In the genomic region with DNA sequence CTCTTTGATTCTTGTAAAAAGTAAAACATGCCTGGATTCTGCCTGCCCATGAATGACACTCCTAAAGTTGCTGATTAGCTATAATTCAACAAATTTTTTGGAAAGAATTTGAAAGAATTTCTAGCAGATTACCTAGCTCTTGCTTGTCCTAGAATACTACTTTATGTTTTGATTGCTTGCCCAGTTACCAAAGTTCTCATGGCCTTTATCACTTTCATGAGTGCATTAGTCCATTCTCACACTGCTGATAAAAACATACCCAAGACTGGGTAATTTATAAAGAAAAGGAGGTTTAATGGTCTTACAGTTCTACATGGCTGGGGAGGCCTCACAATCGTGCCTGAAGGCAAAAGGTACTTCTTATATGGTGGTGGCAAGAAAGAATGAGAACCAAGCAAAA, we compare ENCODE assay signal across 8 cellular contexts.
"Had no signal": no experiment of that assay in that cellular context is flagged by ENCODE, and none has a peak within 500 bp of the region (broad histone marks: within the 10 kb centered on the region; RNA-seq: fewer than 3 reads in every experiment).

No MANE protein-coding gene starts in this region.

- ATAC-seq: GM12878 had no signal

- FAIRE-seq: G401.6, GM12878, GM12891, GM12892, GM18507, GM19239 had no signal

- H3K4me3 ChIP-seq: GM12878 had no signal

- DNase-seq: GDM1, GF-D8 had no signal
